In the genomic region with DNA sequence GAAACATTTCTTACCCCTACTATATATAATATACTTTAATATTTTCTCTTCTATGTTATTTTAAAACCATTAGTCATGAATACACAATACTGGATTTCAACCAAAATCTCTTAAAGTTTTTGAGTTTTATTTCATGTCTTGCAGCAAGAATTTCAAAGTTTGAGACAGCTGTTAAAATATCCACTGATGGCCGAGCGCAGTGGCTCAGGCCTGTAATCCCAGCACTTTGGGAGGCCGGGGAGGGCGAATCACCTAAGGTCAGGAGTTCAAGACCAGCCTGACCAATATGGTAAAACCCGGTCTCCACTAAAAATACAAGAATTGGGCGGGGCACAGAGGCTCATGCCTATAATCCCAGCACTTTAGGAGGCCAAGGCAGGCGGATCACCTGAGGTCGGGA, we compare ENCODE assay signal across 29 cellular contexts.
"Had no signal": no experiment of that assay in that cellular context is flagged by ENCODE, and none has a peak within 500 bp of the region (broad histone marks: within the 10 kb centered on the region; RNA-seq: fewer than 3 reads in every experiment).

No MANE protein-coding gene starts in this region.

- ATAC-seq: natural killer cell; psoas muscle; right cardiac atrium; right lobe of liver; stimulated activated effector memory CD8-positive, alpha-beta T cell treated with anti-CD3 and anti-CD28 coated beads, Interleukin-12 subunit alpha, Interleukin-12 subunit beta, amount 100 ng/mL, for 72 hours; stimulated activated naive B cell treated with anti-CD40 and anti-IgM and Interleukin-4, amounts not matched to agents 10 μg/mL and 1 μg/mL and 100 μg/mL, for 72 hours had no signal

- H3K4me3 ChIP-seq: neural progenitor cell, ovary, psoas muscle, right lobe of liver, sigmoid colon, skin epidermis, smooth muscle cell, spleen, stomach, thoracic aorta, thyroid gland, tibial nerve, upper lobe of left lung, vagina had no signal

- H3K9me3 Mint-ChIP-seq: natural killer cell; stimulated activated naive B cell treated with anti-CD40 and anti-IgM and Interleukin-4, amounts not matched to agents 10 μg/mL and 1 μg/mL and 100 μg/mL, for 72 hours; stimulated activated naive CD8-positive, alpha-beta T cell treated with anti-CD3 and anti-CD28 coated beads, Interleukin-15, Interleukin-2, amounts not matched to agents 100 ng/mL and 50 ng/mL, for 24 hours had no signal

- H3K9me3 ChIP-seq: ovary, psoas muscle, right lobe of liver, sigmoid colon, spleen, stomach, thoracic aorta, thyroid gland, tibial nerve, upper lobe of left lung, vagina had no signal

- H2AFZ ChIP-seq: neural progenitor cell, parathyroid adenoma had no signal

- H3K27me3 Mint-ChIP-seq: stimulated activated naive B cell treated with anti-CD40 and anti-IgM and Interleukin-4, amounts not matched to agents 10 μg/mL and 1 μg/mL and 100 μg/mL, for 72 hours had no signal

- H3K4me3 Mint-ChIP-seq: natural killer cell; nephron; neural progenitor cell; stimulated activated effector memory CD8-positive, alpha-beta T cell treated with anti-CD3 and anti-CD28 coated beads, Interleukin-12 subunit alpha, Interleukin-12 subunit beta, amount 100 ng/mL, for 72 hours; stimulated activated naive B cell treated with anti-CD40 and anti-IgM and Interleukin-4, amounts not matched to agents 10 μg/mL and 1 μg/mL and 100 μg/mL, for 72 hours; stimulated activated naive CD8-positive, alpha-beta T cell treated with anti-CD3 and anti-CD28 coated beads, Interleukin-15, Interleukin-2, amounts not matched to agents 100 ng/mL and 50 ng/mL, for 24 hours had no signal

- H3K9ac ChIP-seq: neural progenitor cell, parathyroid adenoma had no signal

- H3K36me3 ChIP-seq: neural progenitor cell, ovary, right lobe of liver, sigmoid colon, spleen, stomach, thoracic aorta, thyroid gland, tibial nerve, upper lobe of left lung, vagina had no signal

- H3K4me2 ChIP-seq: neural progenitor cell had no signal

- H3K79me2 ChIP-seq: parathyroid adenoma had no signal

- H3K27ac ChIP-seq: neural progenitor cell, ovary, parathyroid adenoma, psoas muscle, right lobe of liver, sigmoid colon, skin epidermis, spleen, stomach, thoracic aorta, thyroid gland, tibial nerve, upper lobe of left lung, vagina had no signal

- H3K27me3 ChIP-seq: neural progenitor cell, ovary, right lobe of liver, sigmoid colon, spleen, stomach, thyroid gland, tibial nerve, upper lobe of left lung, vagina had no signal

- H3K4me1 ChIP-seq: parathyroid adenoma, psoas muscle, right lobe of liver, spleen, stomach, thyroid gland, tibial nerve, upper lobe of left lung, vagina had no signal

- H3K4me1 Mint-ChIP-seq: stimulated activated effector memory CD8-positive, alpha-beta T cell treated with anti-CD3 and anti-CD28 coated beads, Interleukin-12 subunit alpha, Interleukin-12 subunit beta, amount 100 ng/mL, for 72 hours; stimulated activated naive B cell treated with anti-CD40 and anti-IgM and Interleukin-4, amounts not matched to agents 10 μg/mL and 1 μg/mL and 100 μg/mL, for 72 hours had no signal

- H3K27ac Mint-ChIP-seq: natural killer cell; nephron; neural progenitor cell; progenitor cell of endocrine pancreas; stimulated activated effector memory CD8-positive, alpha-beta T cell treated with anti-CD3 and anti-CD28 coated beads, Interleukin-12 subunit alpha, Interleukin-12 subunit beta, amount 100 ng/mL, for 72 hours; stimulated activated naive B cell treated with anti-CD40 and anti-IgM and Interleukin-4, amounts not matched to agents 10 μg/mL and 1 μg/mL and 100 μg/mL, for 72 hours; stimulated activated naive CD8-positive, alpha-beta T cell treated with anti-CD3 and anti-CD28 coated beads, Interleukin-15, Interleukin-2, amounts not matched to agents 100 ng/mL and 50 ng/mL, for 24 hours had no signal

- H3K36me3 Mint-ChIP-seq: natural killer cell; neural progenitor cell; stimulated activated effector memory CD8-positive, alpha-beta T cell treated with anti-CD3 and anti-CD28 coated beads, Interleukin-12 subunit alpha, Interleukin-12 subunit beta, amount 100 ng/mL, for 72 hours; stimulated activated naive B cell treated with anti-CD40 and anti-IgM and Interleukin-4, amounts not matched to agents 10 μg/mL and 1 μg/mL and 100 μg/mL, for 72 hours had no signal

- DNase-seq: natural killer cell; occipital lobe; ovary; posterior cingulate gyrus; psoas muscle; right cardiac atrium; right lobe of liver; sigmoid colon; spleen; stimulated activated CD4-positive, alpha-beta T cell treated with anti-CD3 and anti-CD28 coated beads, Interleukin-12 subunit alpha, Interleukin-12 subunit beta, amount 100 ng/mL, for 4 hours; stimulated activated CD4-positive, alpha-beta T cell treated with anti-CD3 and anti-CD28 coated beads, Interleukin-1b, Interleukin-23, amount 100 ng/mL, for 48 hours; stimulated activated CD4-positive, alpha-beta T cell treated with anti-CD3 and anti-CD28 coated beads, Interleukin-4, amount 100 ng/mL, for 24 hours; stimulated activated naive B cell treated with anti-CD40 and anti-IgM and Interleukin-4, amounts not matched to agents 10 μg/mL and 1 μg/mL and 100 μg/mL, for 72 hours; stimulated activated naive CD4-positive, alpha-beta T cell treated with Interleukin-2 at 50 U/mL for 16 hours; stomach; thyroid gland; trophoblast cell; upper lobe of left lung had no signal
